In the genomic region with DNA sequence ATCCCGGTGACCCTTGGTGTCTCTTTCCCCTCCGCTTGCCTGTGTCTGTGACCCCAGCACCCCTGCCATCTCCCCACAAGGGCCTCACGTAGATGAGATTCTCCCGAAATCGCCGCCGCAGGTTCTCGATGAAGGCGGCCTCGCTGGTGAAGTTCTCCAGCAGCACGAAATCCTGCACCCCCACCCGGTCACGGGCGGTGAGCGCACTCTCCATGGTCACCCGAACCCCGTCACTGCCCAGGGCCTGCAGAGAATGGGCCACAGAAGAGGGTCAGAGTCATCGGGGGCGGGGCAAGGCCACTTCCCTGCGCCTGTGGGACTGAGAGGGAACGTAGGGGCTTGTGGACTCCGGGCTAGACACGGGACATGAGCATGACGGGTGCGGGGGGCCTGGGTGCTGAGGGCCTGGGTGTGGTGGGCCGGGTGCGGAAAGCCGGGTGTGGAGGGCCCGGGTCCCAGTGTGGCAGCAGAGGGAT, we compare ENCODE assay signal across 10 cellular contexts. TPM values are rescaled to one million over a fixed set of nuclear protein-coding genes. Genes with fewer than 3 reads are reported as not detected.
A peak's percentile ranks its signal among the peaks of the same experiment; 100 is the strongest.
DNase-seq lines count a peak whose midpoint lies in the region; ATAC-seq, FAIRE-seq and TF ChIP-seq lines count a peak whose summit lies in the region.
"Had no signal": no experiment of that assay in that cellular context is flagged by ENCODE, and none has a peak within 500 bp of the region (broad histone marks: within the 10 kb centered on the region; RNA-seq: fewer than 3 reads in every experiment).

No MANE protein-coding gene starts in this region.

- H3K9me3 ChIP-seq in heart left ventricle = no peaks in the 10 kb centered on the region
- no peaks in the 10 kb centered on the region for H3K9me3 ChIP-seq in K562 (replicated peaks; ENCODE audit: control insufficient read depth, insufficient read depth, low read depth, low read length)
- H3K9me3 ChIP-seq in mucosa of stomach (ENCODE audit: control insufficient read depth, low read length) = no peaks in the 10 kb centered on the region
- no peaks in the 10 kb centered on the region for H3K9me3 ChIP-seq in upper lobe of left lung

- 88 to 96% (median 93%) methylated on average over 26 to 29 of the region's 29 CpGs for WGBS in heart left ventricle, 4 donors
- 100% methylated on average over 7 of the region's 29 CpGs for WGBS in K562 (ENCODE audit: insufficient coverage, low coverage, missing lambda C conversion rate)
- 88% methylated on average over 29 of the region's 29 CpGs for WGBS in upper lobe of left lung, 2 donors

- no peaks in the 10 kb centered on the region for H3K9me1 ChIP-seq in K562 (ENCODE audit: control insufficient read depth, insufficient read depth, low read length)

- H2AFZ ChIP-seq in K562 (ENCODE audit: low read depth, low read length) = no peak overlapping the region

- H3K79me2 ChIP-seq in K562 (ENCODE audit: control insufficient read depth, insufficient read depth, low read length) = peaks cover 15% of the 10 kb centered on the region

- FAIRE-seq in K562 (lab: Jason Lieb, UNC) = no peak
- FAIRE-seq: D721Med had no signal

- H3K4me3 ChIP-seq in heart left ventricle (peak overlapping the region in 3 of 12 donors; percentile 72 to 85 (median 79)), K562 (no peak overlapping the region), mucosa of stomach (ENCODE audit: low read length) (peak overlapping the region; percentile 36), upper lobe of left lung (peak overlapping the region in 3 of 4 donors; percentile 59 to 84 (median 71))

- in situ Hi-C loops in K562 (cut with MboI) = no loop called here

- H4K20me1 ChIP-seq in K562 (replicated peaks; ENCODE audit: control insufficient read depth, insufficient read depth, low read length) = no peaks in the 10 kb centered on the region

- CTCF ChIA-PET in K562 (lab: Yijun Ruan, JAX; ENCODE audit: low intra/inter-chr PET ratio) = no interaction called here

- H3K36me3 ChIP-seq in heart left ventricle (peaks cover 0 to 48% (median 46%) of the 10 kb centered on the region in 9 donors), K562 (ENCODE audit: control insufficient read depth, insufficient read depth, low read length) (peaks cover 18% of the 10 kb centered on the region; the same call in 1 of the 3 replicates), mucosa of stomach (ENCODE audit: control insufficient read depth, insufficient read depth, low read length) (no peaks in the 10 kb centered on the region), upper lobe of left lung (peaks cover 20 to 49% (median 38%) of the 10 kb centered on the region in 4 donors)

- TF ChIP-seq EP300 in K562 (IDR thresholded peaks at IDR 0.05; ENCODE audit: low read length) (no peak), upper lobe of left lung (IDR thresholded peaks at IDR 0.05) (no peak)

- no peak for DNase-seq in heart left ventricle
- DNase-seq in cardiac septum (ENCODE audit: low spot score) = no peak
- no peak for DNase-seq in K562 (ENCODE audit: extremely low read depth in 1 of 4, low spot score in 3 of 4)
- peak in 1 of 2 donors; percentile 78 for DNase-seq in upper lobe of left lung
- no peak for DNase-seq in UCSD-AML1 (lab: John Stamatoyannopoulos, UW; ENCODE audit: unreplicated experiment)
- DNase-seq: activated gamma-delta T cell had no signal

- TF ChIP-seq CTCF in heart left ventricle (IDR thresholded peaks at IDR 0.05) (no peak), K562 (IDR thresholded peaks at IDR 0.05 in 2 of 3, conservative IDR thresholded peaks at IDR 0.05 in 1 of 3; ENCODE audit: insufficient read depth in 2 of 3, low read depth in 1 of 3, low read length in 3 of 3) (no peak), upper lobe of left lung (IDR thresholded peaks at IDR 0.05) (no peak)

- ATAC-seq in heart left ventricle = no peak
- no peak for ATAC-seq in K562
- no peak for ATAC-seq in upper lobe of left lung (ENCODE audit: low FRiP score in 2 of 2)
- no peak for ATAC-seq in HG03442 (IDR thresholded peaks at IDR 0.05; ENCODE audit: unreplicated experiment)
- no peak for ATAC-seq in GM18873 (IDR thresholded peaks at IDR 0.05; ENCODE audit: low FRiP score, unreplicated experiment)

- TF ChIP-seq POLR2A in heart left ventricle (IDR thresholded peaks at IDR 0.05) (no peak), K562 (conservative IDR thresholded peaks at IDR 0.05) (no peak), upper lobe of left lung (IDR thresholded peaks at IDR 0.05) (no peak)

- H3K4me1 ChIP-seq in heart left ventricle (peaks cover 7 to 71% (median 40%) of the 10 kb centered on the region in 12 donors), K562 (replicated peaks in 1 of 2; ENCODE audit: control insufficient read depth in 2 of 2, insufficient read depth in 2 of 2, low read length in 2 of 2) (peaks cover 13 to 55% of the 10 kb centered on the region in 2 experiments; a peak in 4 of 5 replicates), mucosa of stomach (ENCODE audit: control insufficient read depth, insufficient read depth, low read length) (peaks cover 35% of the 10 kb centered on the region), upper lobe of left lung (peaks cover 29 to 57% (median 39%) of the 10 kb centered on the region in 4 donors)

- no peak overlapping the region; a peak in 1 of 4 replicates for H3K9ac ChIP-seq in K562 (ENCODE audit: insufficient read depth in 1 of 2, low read depth in 2 of 2, low read length in 2 of 2)
- peak overlapping the region; percentile 8 for H3K9ac ChIP-seq in mucosa of stomach (ENCODE audit: low read length)

- intact Hi-C loops in heart left ventricle (cut with DNase I) (loop anchor here in 2 of 10 donors (10.0 kb wide), 1 partner anchor 161 kb away; a partner anchor contains a TSS), cardiac septum (cut with DNase I) (no loop called here), K562 (cut with micrococcal nuclease) (no loop called here)

- no peak for TF ChIP-seq RAD21 in K562 (CRISPR knock-in tag; conservative IDR thresholded peaks at IDR 0.05 in 1 of 2, IDR thresholded peaks at IDR 0.05 in 1 of 2)

- POLR2A ChIA-PET in K562 (lab: Yijun Ruan, JAX) = interaction anchor here (1.4 kb wide), 1 partner anchor 22 kb away, joined by 3 read pairs; no protein-coding TSS in a partner anchor

- H3K27ac ChIP-seq in heart left ventricle (peak overlapping the region in 10 of 12 donors; percentile 94 to 100 (median 99)), K562 (ENCODE audit: extremely low read depth, low read depth, low read length) (no peak overlapping the region), upper lobe of left lung (peak overlapping the region; percentile 91 to 98 (median 96))

- no peaks in the 10 kb centered on the region for H3K27me3 ChIP-seq in heart left ventricle
- no peaks in the 10 kb centered on the region for H3K27me3 ChIP-seq in K562 (ENCODE audit: control insufficient read depth in 2 of 2, insufficient read depth in 2 of 2, low read length in 2 of 2)
- no peaks in the 10 kb centered on the region for H3K27me3 ChIP-seq in mucosa of stomach (ENCODE audit: control insufficient read depth, insufficient read depth, low read length)
- H3K27me3 ChIP-seq in upper lobe of left lung = no peaks in the 10 kb centered on the region

- no TSS peak for BruUV-seq in K562 (replicated peaks; lab: Mats Ljungman, UMichigan)

- H3K4me2 ChIP-seq in K562 (ENCODE audit: insufficient read depth, low read length) = no peak overlapping the region

RNA-seq across cellular contexts. Expression of a gene that starts 8.4 kb away (rescaled TPM):
- 100 to 1,000 TPM; 127 to 259 (median 174) TPM for total RNA-seq in heart left ventricle
- 100 to 1,000 TPM in 1 of 2 donors, 10 to 100 TPM in 1; 89.6 to 188 TPM for polyA plus RNA-seq in heart left ventricle
- total RNA-seq in cardiac septum = 209 TPM
- total RNA-seq in K562 (2011; cell fraction: chromatin; rRNA removed; ENCODE audit: low replicate concordance) = 62.3 and 168 TPM in 2 replicates
- 61.3 and 72.2 TPM in 2 replicates for total RNA-seq in K562 (2011; cell fraction: nucleolus; rRNA removed)
- total RNA-seq in K562 (2011; cell fraction: nucleoplasm; rRNA removed) = 63.9 and 80.0 TPM in 2 replicates
- total RNA-seq in K562 (2014; rRNA removed) = 11.6 and 16.2 TPM in 2 replicates
- total RNA-seq in K562 (2014; rRNA removed; fragmentation: Illumina TruSeq; extraction: Trizol) = 5.1 and 9.1 TPM in 2 replicates
- 9.3 and 11.6 TPM in 2 replicates for total RNA-seq in K562 (2015; rRNA removed; fragmentation: Illumina TruSeq; extraction: Trizol)
- 31.4 and 32.5 TPM in 2 replicates for total RNA-seq in K562 (2021)
- 14.8 and 19.1 TPM in 2 replicates for polyA plus RNA-seq in K562 (2011; rRNA removed)
- polyA plus RNA-seq in K562 (2011; cell fraction: cytosol; rRNA removed) = 10.3 and 16.8 TPM in 2 replicates
- polyA plus RNA-seq in K562 (2011; cell fraction: nucleus; rRNA removed) = 42.0 and 49.2 TPM in 2 replicates
- 20.0 and 32.7 TPM in 2 replicates for polyA plus RNA-seq in K562 (2012)
- polyA plus RNA-seq in K562 (2014; fragmentation: Illumina TruSeq; extraction: Trizol) = 16.4 and 20.3 TPM in 2 replicates
- under 1 TPM; 0.46 to 0.78 TPM for polyA plus RNA-seq in K562 (2014; fragmentation: Nextera tagmentation; extraction: Ambion mirVana)
- polyA plus RNA-seq in K562 (2014; rRNA removed) = 12.7 and 16.6 TPM in 2 replicates
- 29.7 and 38.7 TPM in 2 replicates for polyA minus RNA-seq in K562 (2011; rRNA and poly(A)+ RNA removed)
- polyA minus RNA-seq in K562 (2011; cell fraction: cytosol; rRNA and poly(A)+ RNA removed) = 24.1 and 28.1 TPM in 2 replicates
- polyA minus RNA-seq in K562 (2011; cell fraction: nucleus; rRNA and poly(A)+ RNA removed) = 19.0 and 27.8 TPM in 2 replicates
- total RNA-seq in upper lobe of left lung = 100 to 1,000 TPM; 186 to 358 (median 266) TPM

RNA-seq across cellular contexts. Expression of a gene that starts 28.1 kb away (rescaled TPM):
- total RNA-seq in heart left ventricle = 10 to 100 TPM; 28.8 to 47.0 (median 42.2) TPM
- 10 to 100 TPM; 17.0 to 49.0 TPM for polyA plus RNA-seq in heart left ventricle
- total RNA-seq in cardiac septum = 43.4 TPM
- 33.0 TPM in 2 replicates for total RNA-seq in K562 (2011; cell fraction: chromatin; rRNA removed; ENCODE audit: low replicate concordance)
- 17.5 and 19.2 TPM in 2 replicates for total RNA-seq in K562 (2011; cell fraction: nucleolus; rRNA removed)
- total RNA-seq in K562 (2011; cell fraction: nucleoplasm; rRNA removed) = 28.4 and 41.1 TPM in 2 replicates
- 23.2 and 24.7 TPM in 2 replicates for total RNA-seq in K562 (2014; rRNA removed)
- total RNA-seq in K562 (2014; rRNA removed; fragmentation: Illumina TruSeq; extraction: Trizol) = 30.0 and 31.2 TPM in 2 replicates
- 29.2 and 30.2 TPM in 2 replicates for total RNA-seq in K562 (2015; rRNA removed; fragmentation: Illumina TruSeq; extraction: Trizol)
- 22.1 and 23.9 TPM in 2 replicates for total RNA-seq in K562 (2021)
- polyA plus RNA-seq in K562 (2011; rRNA removed) = 32.0 and 40.2 TPM in 2 replicates
- 18.8 and 29.0 TPM in 2 replicates for polyA plus RNA-seq in K562 (2011; cell fraction: cytosol; rRNA removed)
- polyA plus RNA-seq in K562 (2011; cell fraction: nucleus; rRNA removed) = 5.0 and 5.4 TPM in 2 replicates
- polyA plus RNA-seq in K562 (2012) = 14.3 and 18.9 TPM in 2 replicates
- polyA plus RNA-seq in K562 (2014; fragmentation: Illumina TruSeq; extraction: Trizol) = 26.5 and 27.3 TPM in 2 replicates
- 10 to 100 TPM; 13.1 to 17.7 TPM for polyA plus RNA-seq in K562 (2014; fragmentation: Nextera tagmentation; extraction: Ambion mirVana)
- 24.3 and 26.1 TPM in 2 replicates for polyA plus RNA-seq in K562 (2014; rRNA removed)
- 46.6 and 50.1 TPM in 2 replicates for polyA minus RNA-seq in K562 (2011; rRNA and poly(A)+ RNA removed)
- 17.0 and 17.5 TPM in 2 replicates for polyA minus RNA-seq in K562 (2011; cell fraction: cytosol; rRNA and poly(A)+ RNA removed)
- 4.3 and 5.8 TPM in 2 replicates for polyA minus RNA-seq in K562 (2011; cell fraction: nucleus; rRNA and poly(A)+ RNA removed)
- 100 to 1,000 TPM in 1 of 6 donors, 10 to 100 TPM in 5; 37.7 to 121 (median 65.8) TPM for total RNA-seq in upper lobe of left lung

RNA-seq across cellular contexts. Expression of a gene that starts 32.3 kb away (rescaled TPM):
- 100 to 1,000 TPM in 1 of 9 donors, 10 to 100 TPM in 8; 28.4 to 128 (median 33.4) TPM for total RNA-seq in heart left ventricle
- 10 to 100 TPM; 21.9 to 68.4 TPM for polyA plus RNA-seq in heart left ventricle
- total RNA-seq in cardiac septum = 34.2 TPM
- total RNA-seq in K562 (2011; cell fraction: chromatin; rRNA removed; ENCODE audit: low replicate concordance) = 20.1 and 48.1 TPM in 2 replicates
- 28.3 and 32.5 TPM in 2 replicates for total RNA-seq in K562 (2011; cell fraction: nucleolus; rRNA removed)
- 18.3 and 29.5 TPM in 2 replicates for total RNA-seq in K562 (2011; cell fraction: nucleoplasm; rRNA removed)
- total RNA-seq in K562 (2014; rRNA removed) = 15.1 and 23.3 TPM in 2 replicates
- 6.0 and 7.2 TPM in 2 replicates for total RNA-seq in K562 (2014; rRNA removed; fragmentation: Illumina TruSeq; extraction: Trizol)
- total RNA-seq in K562 (2015; rRNA removed; fragmentation: Illumina TruSeq; extraction: Trizol) = 5.5 and 7.4 TPM in 2 replicates
- total RNA-seq in K562 (2021) = 11.8 and 13.7 TPM in 2 replicates
- polyA plus RNA-seq in K562 (2011; rRNA removed) = 12.1 and 12.4 TPM in 2 replicates
- polyA plus RNA-seq in K562 (2011; cell fraction: cytosol; rRNA removed) = 13.8 and 18.3 TPM in 2 replicates
- 17.2 and 21.3 TPM in 2 replicates for polyA plus RNA-seq in K562 (2011; cell fraction: nucleus; rRNA removed)
- polyA plus RNA-seq in K562 (2012) = 14.0 and 20.7 TPM in 2 replicates
- 10.1 and 10.2 TPM in 2 replicates for polyA plus RNA-seq in K562 (2014; fragmentation: Illumina TruSeq; extraction: Trizol)
- 1 to 10 TPM in 1 of 2 experiments, under 1 TPM in 1; 0.63 to 1.0 TPM for polyA plus RNA-seq in K562 (2014; fragmentation: Nextera tagmentation; extraction: Ambion mirVana)
- polyA plus RNA-seq in K562 (2014; rRNA removed) = 12.2 and 12.9 TPM in 2 replicates
- 10.6 and 16.2 TPM in 2 replicates for polyA minus RNA-seq in K562 (2011; rRNA and poly(A)+ RNA removed)
- 10.8 and 16.8 TPM in 2 replicates for polyA minus RNA-seq in K562 (2011; cell fraction: cytosol; rRNA and poly(A)+ RNA removed)
- polyA minus RNA-seq in K562 (2011; cell fraction: nucleus; rRNA and poly(A)+ RNA removed) = 11.6 and 12.9 TPM in 2 replicates
- 100 to 1,000 TPM in 2 of 6 donors, 10 to 100 TPM in 4; 60.9 to 155 (median 84.6) TPM for total RNA-seq in upper lobe of left lung
